Comparison of ENCODE assay signal across 10 cellular contexts in genomic region chr17:64004903-64005733, GRCh38. TPM values are rescaled to one million over a fixed set of nuclear protein-coding genes. Genes with fewer than 3 reads are reported as not detected.
DNase-seq lines count a peak whose midpoint lies in the region; ATAC-seq lines count a peak whose summit lies in the region.
"Had no signal": no experiment of that assay in that cellular context is flagged by ENCODE, and none has a peak within 500 bp of the region (broad histone marks: within the 10 kb centered on the region; RNA-seq: fewer than 3 reads in every experiment).

No MANE protein-coding gene starts in this region.

- no peaks in the 10 kb centered on the region for H3K9me3 Mint-ChIP-seq in activated naive CD8-positive, alpha-beta T cell (ENCODE audit: low read depth)
- no peaks in the 10 kb centered on the region for H3K9me3 Mint-ChIP-seq in naive B cell

- H3K4me3 ChIP-seq in right cardiac atrium (ENCODE audit: low read length): peak overlapping the region; percentile 8

- H3K27me3 ChIP-seq in right cardiac atrium (ENCODE audit: control insufficient read depth, insufficient read depth): no peaks in the 10 kb centered on the region

- peaks cover 36% of the 10 kb centered on the region for H3K4me1 Mint-ChIP-seq in activated naive CD8-positive, alpha-beta T cell (ENCODE audit: low read depth)
- H3K4me1 Mint-ChIP-seq in naive B cell: peaks cover 31 to 53% (median 46%) of the 10 kb centered on the region in 3 donors

- H3K4me1 ChIP-seq in right cardiac atrium (ENCODE audit: control insufficient read depth, insufficient read depth, low read length): peaks cover 11% of the 10 kb centered on the region

- in situ Hi-C loops in ACHN (cut with HindIII; ENCODE audit: low pct_ligation_motif_present, low pct_unique_long_range_greater_than_20kb, low sequenced_read_pairs): no loop called here

- no peaks in the 10 kb centered on the region for H3K36me3 Mint-ChIP-seq in activated naive CD8-positive, alpha-beta T cell
- peaks cover 0 to 6% of the 10 kb centered on the region in 2 donors for H3K36me3 Mint-ChIP-seq in naive B cell

- ATAC-seq in right cardiac atrium (no peak), Right ventricle myocardium inferior (no peak), naive B cell (ENCODE audit: low read depth in 2 of 2) (no peak), HG02973 (IDR thresholded peaks at IDR 0.05; ENCODE audit: unreplicated experiment) (no peak), GM21381 (IDR thresholded peaks at IDR 0.05; ENCODE audit: unreplicated experiment) (no peak)

- H3K4me3 Mint-ChIP-seq in activated naive CD8-positive, alpha-beta T cell: no peak overlapping the region
- no peak overlapping the region for H3K4me3 Mint-ChIP-seq in naive B cell

- DNase-seq in right cardiac atrium: peak in 1 of 3 donors; percentile 49
- no peak for DNase-seq in Right ventricle myocardium inferior (ENCODE audit: missing footprints)
- DNase-seq in naive B cell: no peak
- no peak for DNase-seq in ACHN
- no peak for DNase-seq in hepatic stellate cell (ENCODE audit: low spot score)
- DNase-seq: mesendoderm, NCI-H1930 had no signal

- intact Hi-C loops in right cardiac atrium (cut with DNase I) (no loop called here), Right ventricle myocardium inferior (cut with DNase I) (no loop called here)

- peak overlapping the region; percentile 84 for H3K27ac Mint-ChIP-seq in activated naive CD8-positive, alpha-beta T cell
- H3K27ac Mint-ChIP-seq in naive B cell: peak overlapping the region in 5 of 6 donors; percentile 52 to 89 (median 85)

- H3K27me3 Mint-ChIP-seq in activated naive CD8-positive, alpha-beta T cell: no peaks in the 10 kb centered on the region
- H3K27me3 Mint-ChIP-seq in naive B cell: no peaks in the 10 kb centered on the region

- H3K9me3 ChIP-seq in right cardiac atrium (ENCODE audit: control insufficient read depth, low read length): no peaks in the 10 kb centered on the region

- WGBS in right cardiac atrium: 73% methylated on average over 19 of the region's 19 CpGs

- no peak overlapping the region for H3K27ac ChIP-seq in right cardiac atrium (ENCODE audit: low read length)

RNA-seq across cellular contexts. Expression of gene PRR29, which starts 7.0 kb away (rescaled TPM):
- total RNA-seq in right cardiac atrium (under 1 TPM in 3 of 4 donors, not detected in 1; 0.11 to 0.25 (median 0.15) TPM), Right ventricle myocardium inferior (0.51 TPM)
- polyA plus RNA-seq in right cardiac atrium (0.45 TPM), naive B cell (ENCODE audit: low read depth in 6 of 6) (1 to 10 TPM; 3.5 to 6.8 (median 5.8) TPM)

RNA-seq across cellular contexts. Expression of gene ICAM2, which starts 15.3 kb away (rescaled TPM):
- total RNA-seq in right cardiac atrium (10 to 100 TPM; 17.6 to 31.7 (median 26.3) TPM), Right ventricle myocardium inferior (38.0 TPM)
- polyA plus RNA-seq in right cardiac atrium (50.3 TPM), naive B cell (ENCODE audit: low read depth in 6 of 6) (100 to 1,000 TPM; 214 to 346 (median 290) TPM)

RNA-seq across cellular contexts. Expression of gene SCN4A, which starts 32.4 kb away (rescaled TPM):
- total RNA-seq in right cardiac atrium: 1 to 10 TPM; 1.7 to 5.8 (median 3.0) TPM
- 1.6 TPM for polyA plus RNA-seq in right cardiac atrium
- 0.32 TPM for total RNA-seq in Right ventricle myocardium inferior
- polyA plus RNA-seq in naive B cell (ENCODE audit: low read depth in 6 of 6): 1 to 10 TPM in 3 of 6 donors, under 1 TPM in 2, not detected in 1; 0.89 to 1.4 (median 1.1) TPM
